ENCODE assay signal across 9 cellular contexts in genomic region chr7:38451840-38452239, GRCh38.
DNase-seq lines count a peak whose midpoint lies in the region; ATAC-seq and TF ChIP-seq lines count a peak whose summit lies in the region.
"Had no signal": no experiment of that assay in that cellular context is flagged by ENCODE, and none has a peak within 500 bp of the region (broad histone marks: within the 10 kb centered on the region; RNA-seq: fewer than 3 reads in every experiment).

No MANE protein-coding gene starts in this region.

- no peak overlapping the region for H3K27ac ChIP-seq in VCaP
- H3K27ac ChIP-seq: SK-N-MC had no signal

- DNase-seq in BJ (ENCODE audit: low read depth) (no peak), HT-29 (ENCODE audit: low spot score) (peak; percentile 39), iPS-NIHi7 (ENCODE audit: extremely low spot score) (peak; percentile 54)

- no peak overlapping the region for H3K4me3 ChIP-seq in BJ (ENCODE audit: low read depth, low read length)
- H3K4me3 ChIP-seq: SK-N-MC had no signal

- H3K27me3 ChIP-seq in BJ (ENCODE audit: control insufficient read depth, insufficient read depth, low read length) = no peaks in the 10 kb centered on the region

- TF ChIP-seq CTCF in BJ (IDR thresholded peaks at IDR 0.05; ENCODE audit: insufficient read depth, low read depth, low read length) (peak; percentile 39), VCaP (conservative IDR thresholded peaks at IDR 0.05) (peak; percentile 82)

- no peaks in the 10 kb centered on the region for H3K36me3 ChIP-seq in BJ (ENCODE audit: control insufficient read depth, insufficient read depth, low read length)

- POLR2A ChIA-PET in BJ (lab: Charles Lee) = interaction anchor here (0.7 kb wide), 1 partner anchor 37 kb away, joined by 3 read pairs; no protein-coding TSS in a partner anchor

- CTCF ChIA-PET in BJ (lab: Yijun Ruan, JAX) = interaction anchor here (0.6 to 3.0 kb wide), 3 partner anchors 83 to 255 kb away, joined by 3 to 22 read pairs (median 4); no protein-coding TSS in a partner anchor

- ATAC-seq in GM18861 (IDR thresholded peaks at IDR 0.05; ENCODE audit: unreplicated experiment) = no peak
- ATAC-seq in HG03196 (IDR thresholded peaks at IDR 0.05; ENCODE audit: unreplicated experiment) = no peak
- ATAC-seq in HG03432 (IDR thresholded peaks at IDR 0.05; ENCODE audit: unreplicated experiment) = no peak
- no peak for ATAC-seq in HG03025 (IDR thresholded peaks at IDR 0.05; ENCODE audit: low FRiP score, unreplicated experiment)
